Comparison of ENCODE assay signal across 1 cellular context in the genomic region with DNA sequence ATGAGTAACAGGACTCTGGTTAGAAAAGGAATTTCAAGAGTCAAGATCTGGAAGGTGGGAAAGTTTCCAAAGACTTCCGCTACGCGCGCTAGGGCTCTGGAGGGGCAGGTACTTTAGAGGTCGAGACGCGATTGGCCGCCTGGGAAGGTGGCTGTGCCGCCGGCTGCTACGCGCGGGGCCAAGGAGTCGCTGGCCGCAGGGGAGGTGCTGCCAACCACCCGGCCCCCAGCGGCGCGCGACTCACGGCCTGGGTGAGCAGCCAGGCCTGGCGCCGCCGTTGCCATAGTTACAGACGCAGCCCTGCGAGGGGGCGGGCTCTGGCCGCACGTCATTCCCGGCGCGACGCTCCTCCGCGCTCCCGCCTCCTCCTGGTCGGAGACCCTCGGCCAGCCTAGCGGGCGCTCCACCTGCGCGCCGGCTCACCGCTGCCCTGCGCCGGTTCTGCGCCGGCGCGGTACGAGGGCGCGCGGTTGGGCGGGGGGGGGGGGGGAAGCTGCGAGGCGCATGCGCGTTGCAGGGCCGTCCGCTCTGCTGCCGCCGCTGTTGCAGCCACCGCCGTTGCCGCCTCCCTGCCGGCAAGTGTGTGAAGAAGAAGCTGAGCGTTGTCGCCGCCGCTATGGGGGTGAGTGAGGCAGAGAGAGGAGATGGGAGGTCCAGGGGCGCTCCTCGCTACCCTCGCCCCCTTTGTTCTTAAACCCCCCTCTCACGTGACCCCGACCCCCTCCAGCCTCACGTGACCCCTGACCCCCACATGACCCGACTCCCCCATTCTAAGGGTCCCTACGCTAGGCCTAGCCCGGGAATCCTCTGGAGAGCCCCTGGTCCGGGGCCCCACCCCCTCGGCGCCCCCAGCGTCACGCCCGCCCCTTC.
TF ChIP-seq lines count a peak whose summit lies in the region.

A gene (plus strand): TSS at position 522 of the 870 bp plus-strand sequence. CDS start 95 bp downstream, at position 617.

TF ChIP-seq in K562, 482 proteins besides CTCF, POLR2A, EP300 and RAD21 (continued from another document and continues in another):
- TF ChIP-seq, protein P1, sequence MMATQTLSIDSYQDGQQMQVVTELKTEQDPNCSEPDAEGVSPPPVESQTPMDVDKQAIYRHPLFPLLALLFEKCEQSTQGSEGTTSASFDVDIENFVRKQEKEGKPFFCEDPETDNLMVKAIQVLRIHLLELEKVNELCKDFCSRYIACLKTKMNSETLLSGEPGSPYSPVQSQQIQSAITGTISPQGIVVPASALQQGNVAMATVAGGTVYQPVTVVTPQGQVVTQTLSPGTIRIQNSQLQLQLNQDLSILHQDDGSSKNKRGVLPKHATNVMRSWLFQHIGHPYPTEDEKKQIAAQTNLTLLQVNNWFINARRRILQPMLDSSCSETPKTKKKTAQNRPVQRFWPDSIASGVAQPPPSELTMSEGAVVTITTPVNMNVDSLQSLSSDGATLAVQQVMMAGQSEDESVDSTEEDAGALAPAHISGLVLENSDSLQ (IDR thresholded peaks at IDR 0.05) = no peak
- TF ChIP-seq RFX1 (IDR thresholded peaks at IDR 0.05) (peak; percentile 98), NUFIP1 (IDR thresholded peaks at IDR 0.05; ENCODE audit: partially characterized antibody) (no peak), DDX20 (tag; IDR thresholded peaks at IDR 0.05; ENCODE audit: low read depth) (no peak), NFIX (CRISPR knock-in tag; IDR thresholded peaks at IDR 0.05; ENCODE audit: low read depth) (no peak), ZKSCAN1 (IDR thresholded peaks at IDR 0.05; ENCODE audit: low read depth, low read length) (peak; percentile 74; the same call in 1 of the 2 replicates), DIDO1 (tag; IDR thresholded peaks at IDR 0.05; ENCODE audit: low read depth) (no peak), ZFPM2 (CRISPR knock-in tag; IDR thresholded peaks at IDR 0.05) (no peak), U2AF2 (optimal IDR thresholded peaks at IDR 0.05; ENCODE audit: low read depth, low read length) (no peak), THRAP3 (IDR thresholded peaks at IDR 0.05; ENCODE audit: borderline replicate concordance) (no peak), ZFP36 (IDR thresholded peaks at IDR 0.05; ENCODE audit: low read depth, low read length, partially characterized antibody) (no peak), MYBL2 (IDR thresholded peaks at IDR 0.05; ENCODE audit: low read depth) (no peak), MYBL2 (CRISPR knock-in tag; IDR thresholded peaks at IDR 0.05; ENCODE audit: borderline replicate concordance) (no peak), COPS2 (conservative IDR thresholded peaks at IDR 0.05) (no peak), ZNF583 (CRISPR knock-in tag; IDR thresholded peaks at IDR 0.05) (no peak), NFIC (IDR thresholded peaks at IDR 0.05) (no peak; the same call in 1 of the 2 replicates), SIN3A (IDR thresholded peaks at IDR 0.05; ENCODE audit: borderline replicate concordance in 2 of 2, control insufficient read depth in 1 of 2, low read depth in 2 of 2, low read length in 2 of 2) (peak; percentile 97 to 98), TEAD4 (IDR thresholded peaks at IDR 0.05; ENCODE audit: low read length) (no peak), TEAD4 (CRISPR knock-in tag; IDR thresholded peaks at IDR 0.05; ENCODE audit: borderline replicate concordance) (no peak), SPI1 (IDR thresholded peaks at IDR 0.05; ENCODE audit: borderline replicate concordance, low read depth, low read length) (0 out of 2 replicates have a peak, but pooled peaks have one; percentile 16), KLF6 (CRISPR knock-in tag; IDR thresholded peaks at IDR 0.05; ENCODE audit: borderline replicate concordance) (no peak), ZNF175 (CRISPR knock-in tag; IDR thresholded peaks at IDR 0.05; ENCODE audit: low read depth) (no peak), PRPF4 (IDR thresholded peaks at IDR 0.05; ENCODE audit: insufficient read depth, low read depth, low read length, poor library complexity, severe bottlenecking) (no peak), TAL1 (IDR thresholded peaks at IDR 0.05) (no peak), TAF1 (IDR thresholded peaks at IDR 0.05; ENCODE audit: control insufficient read depth, extremely low read depth, insufficient read depth, low read length, severe bottlenecking) (no peak), HDGF (IDR thresholded peaks at IDR 0.05) (no peak), IFI16 (CRISPR knock-in tag; IDR thresholded peaks at IDR 0.05) (no peak), RBM15 (IDR thresholded peaks at IDR 0.05; ENCODE audit: insufficient read depth, low read length) (no peak)
- TF ChIP-seq, protein P2, sequence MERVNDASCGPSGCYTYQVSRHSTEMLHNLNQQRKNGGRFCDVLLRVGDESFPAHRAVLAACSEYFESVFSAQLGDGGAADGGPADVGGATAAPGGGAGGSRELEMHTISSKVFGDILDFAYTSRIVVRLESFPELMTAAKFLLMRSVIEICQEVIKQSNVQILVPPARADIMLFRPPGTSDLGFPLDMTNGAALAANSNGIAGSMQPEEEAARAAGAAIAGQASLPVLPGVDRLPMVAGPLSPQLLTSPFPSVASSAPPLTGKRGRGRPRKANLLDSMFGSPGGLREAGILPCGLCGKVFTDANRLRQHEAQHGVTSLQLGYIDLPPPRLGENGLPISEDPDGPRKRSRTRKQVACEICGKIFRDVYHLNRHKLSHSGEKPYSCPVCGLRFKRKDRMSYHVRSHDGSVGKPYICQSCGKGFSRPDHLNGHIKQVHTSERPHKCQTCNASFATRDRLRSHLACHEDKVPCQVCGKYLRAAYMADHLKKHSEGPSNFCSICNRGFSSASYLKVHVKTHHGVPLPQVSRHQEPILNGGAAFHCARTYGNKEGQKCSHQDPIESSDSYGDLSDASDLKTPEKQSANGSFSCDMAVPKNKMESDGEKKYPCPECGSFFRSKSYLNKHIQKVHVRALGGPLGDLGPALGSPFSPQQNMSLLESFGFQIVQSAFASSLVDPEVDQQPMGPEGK (CRISPR knock-in tag; IDR thresholded peaks at IDR 0.05; ENCODE audit: borderline replicate concordance) = no peak
- TF ChIP-seq, protein P3, sequence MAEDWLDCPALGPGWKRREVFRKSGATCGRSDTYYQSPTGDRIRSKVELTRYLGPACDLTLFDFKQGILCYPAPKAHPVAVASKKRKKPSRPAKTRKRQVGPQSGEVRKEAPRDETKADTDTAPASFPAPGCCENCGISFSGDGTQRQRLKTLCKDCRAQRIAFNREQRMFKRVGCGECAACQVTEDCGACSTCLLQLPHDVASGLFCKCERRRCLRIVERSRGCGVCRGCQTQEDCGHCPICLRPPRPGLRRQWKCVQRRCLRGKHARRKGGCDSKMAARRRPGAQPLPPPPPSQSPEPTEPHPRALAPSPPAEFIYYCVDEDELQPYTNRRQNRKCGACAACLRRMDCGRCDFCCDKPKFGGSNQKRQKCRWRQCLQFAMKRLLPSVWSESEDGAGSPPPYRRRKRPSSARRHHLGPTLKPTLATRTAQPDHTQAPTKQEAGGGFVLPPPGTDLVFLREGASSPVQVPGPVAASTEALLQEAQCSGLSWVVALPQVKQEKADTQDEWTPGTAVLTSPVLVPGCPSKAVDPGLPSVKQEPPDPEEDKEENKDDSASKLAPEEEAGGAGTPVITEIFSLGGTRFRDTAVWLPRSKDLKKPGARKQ (CRISPR knock-in tag; IDR thresholded peaks at IDR 0.05) = no peak
- TF ChIP-seq, protein P4, sequence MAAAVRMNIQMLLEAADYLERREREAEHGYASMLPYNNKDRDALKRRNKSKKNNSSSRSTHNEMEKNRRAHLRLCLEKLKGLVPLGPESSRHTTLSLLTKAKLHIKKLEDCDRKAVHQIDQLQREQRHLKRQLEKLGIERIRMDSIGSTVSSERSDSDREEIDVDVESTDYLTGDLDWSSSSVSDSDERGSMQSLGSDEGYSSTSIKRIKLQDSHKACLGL (CRISPR knock-in tag; IDR thresholded peaks at IDR 0.05; ENCODE audit: borderline replicate concordance, poor library complexity, severe bottlenecking) = no peak
- TF ChIP-seq, protein P5, sequence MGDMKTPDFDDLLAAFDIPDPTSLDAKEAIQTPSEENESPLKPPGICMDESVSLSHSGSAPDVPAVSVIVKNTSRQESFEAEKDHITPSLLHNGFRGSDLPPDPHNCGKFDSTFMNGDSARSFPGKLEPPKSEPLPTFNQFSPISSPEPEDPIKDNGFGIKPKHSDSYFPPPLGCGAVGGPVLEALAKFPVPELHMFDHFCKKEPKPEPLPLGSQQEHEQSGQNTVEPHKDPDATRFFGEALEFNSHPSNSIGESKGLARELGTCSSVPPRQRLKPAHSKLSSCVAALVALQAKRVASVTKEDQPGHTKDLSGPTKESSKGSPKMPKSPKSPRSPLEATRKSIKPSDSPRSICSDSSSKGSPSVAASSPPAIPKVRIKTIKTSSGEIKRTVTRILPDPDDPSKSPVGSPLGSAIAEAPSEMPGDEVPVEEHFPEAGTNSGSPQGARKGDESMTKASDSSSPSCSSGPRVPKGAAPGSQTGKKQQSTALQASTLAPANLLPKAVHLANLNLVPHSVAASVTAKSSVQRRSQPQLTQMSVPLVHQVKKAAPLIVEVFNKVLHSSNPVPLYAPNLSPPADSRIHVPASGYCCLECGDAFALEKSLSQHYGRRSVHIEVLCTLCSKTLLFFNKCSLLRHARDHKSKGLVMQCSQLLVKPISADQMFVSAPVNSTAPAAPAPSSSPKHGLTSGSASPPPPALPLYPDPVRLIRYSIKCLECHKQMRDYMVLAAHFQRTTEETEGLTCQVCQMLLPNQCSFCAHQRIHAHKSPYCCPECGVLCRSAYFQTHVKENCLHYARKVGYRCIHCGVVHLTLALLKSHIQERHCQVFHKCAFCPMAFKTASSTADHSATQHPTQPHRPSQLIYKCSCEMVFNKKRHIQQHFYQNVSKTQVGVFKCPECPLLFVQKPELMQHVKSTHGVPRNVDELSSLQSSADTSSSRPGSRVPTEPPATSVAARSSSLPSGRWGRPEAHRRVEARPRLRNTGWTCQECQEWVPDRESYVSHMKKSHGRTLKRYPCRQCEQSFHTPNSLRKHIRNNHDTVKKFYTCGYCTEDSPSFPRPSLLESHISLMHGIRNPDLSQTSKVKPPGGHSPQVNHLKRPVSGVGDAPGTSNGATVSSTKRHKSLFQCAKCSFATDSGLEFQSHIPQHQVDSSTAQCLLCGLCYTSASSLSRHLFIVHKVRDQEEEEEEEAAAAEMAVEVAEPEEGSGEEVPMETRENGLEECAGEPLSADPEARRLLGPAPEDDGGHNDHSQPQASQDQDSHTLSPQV (IDR thresholded peaks at IDR 0.05) = no peak
- TF ChIP-seq, protein P6, sequence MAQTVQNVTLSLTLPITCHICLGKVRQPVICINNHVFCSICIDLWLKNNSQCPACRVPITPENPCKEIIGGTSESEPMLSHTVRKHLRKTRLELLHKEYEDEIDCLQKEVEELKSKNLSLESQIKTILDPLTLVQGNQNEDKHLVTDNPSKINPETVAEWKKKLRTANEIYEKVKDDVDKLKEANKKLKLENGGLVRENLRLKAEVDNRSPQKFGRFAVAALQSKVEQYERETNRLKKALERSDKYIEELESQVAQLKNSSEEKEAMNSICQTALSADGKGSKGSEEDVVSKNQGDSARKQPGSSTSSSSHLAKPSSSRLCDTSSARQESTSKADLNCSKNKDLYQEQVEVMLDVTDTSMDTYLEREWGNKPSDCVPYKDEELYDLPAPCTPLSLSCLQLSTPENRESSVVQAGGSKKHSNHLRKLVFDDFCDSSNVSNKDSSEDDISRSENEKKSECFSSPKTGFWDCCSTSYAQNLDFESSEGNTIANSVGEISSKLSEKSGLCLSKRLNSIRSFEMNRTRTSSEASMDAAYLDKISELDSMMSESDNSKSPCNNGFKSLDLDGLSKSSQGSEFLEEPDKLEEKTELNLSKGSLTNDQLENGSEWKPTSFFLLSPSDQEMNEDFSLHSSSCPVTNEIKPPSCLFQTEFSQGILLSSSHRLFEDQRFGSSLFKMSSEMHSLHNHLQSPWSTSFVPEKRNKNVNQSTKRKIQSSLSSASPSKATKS (CRISPR knock-in tag; IDR thresholded peaks at IDR 0.05) = no peak
- TF ChIP-seq, protein P7, sequence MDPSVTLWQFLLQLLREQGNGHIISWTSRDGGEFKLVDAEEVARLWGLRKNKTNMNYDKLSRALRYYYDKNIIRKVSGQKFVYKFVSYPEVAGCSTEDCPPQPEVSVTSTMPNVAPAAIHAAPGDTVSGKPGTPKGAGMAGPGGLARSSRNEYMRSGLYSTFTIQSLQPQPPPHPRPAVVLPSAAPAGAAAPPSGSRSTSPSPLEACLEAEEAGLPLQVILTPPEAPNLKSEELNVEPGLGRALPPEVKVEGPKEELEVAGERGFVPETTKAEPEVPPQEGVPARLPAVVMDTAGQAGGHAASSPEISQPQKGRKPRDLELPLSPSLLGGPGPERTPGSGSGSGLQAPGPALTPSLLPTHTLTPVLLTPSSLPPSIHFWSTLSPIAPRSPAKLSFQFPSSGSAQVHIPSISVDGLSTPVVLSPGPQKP (CRISPR knock-in tag; IDR thresholded peaks at IDR 0.05) = no peak
- TF ChIP-seq, protein P8, sequence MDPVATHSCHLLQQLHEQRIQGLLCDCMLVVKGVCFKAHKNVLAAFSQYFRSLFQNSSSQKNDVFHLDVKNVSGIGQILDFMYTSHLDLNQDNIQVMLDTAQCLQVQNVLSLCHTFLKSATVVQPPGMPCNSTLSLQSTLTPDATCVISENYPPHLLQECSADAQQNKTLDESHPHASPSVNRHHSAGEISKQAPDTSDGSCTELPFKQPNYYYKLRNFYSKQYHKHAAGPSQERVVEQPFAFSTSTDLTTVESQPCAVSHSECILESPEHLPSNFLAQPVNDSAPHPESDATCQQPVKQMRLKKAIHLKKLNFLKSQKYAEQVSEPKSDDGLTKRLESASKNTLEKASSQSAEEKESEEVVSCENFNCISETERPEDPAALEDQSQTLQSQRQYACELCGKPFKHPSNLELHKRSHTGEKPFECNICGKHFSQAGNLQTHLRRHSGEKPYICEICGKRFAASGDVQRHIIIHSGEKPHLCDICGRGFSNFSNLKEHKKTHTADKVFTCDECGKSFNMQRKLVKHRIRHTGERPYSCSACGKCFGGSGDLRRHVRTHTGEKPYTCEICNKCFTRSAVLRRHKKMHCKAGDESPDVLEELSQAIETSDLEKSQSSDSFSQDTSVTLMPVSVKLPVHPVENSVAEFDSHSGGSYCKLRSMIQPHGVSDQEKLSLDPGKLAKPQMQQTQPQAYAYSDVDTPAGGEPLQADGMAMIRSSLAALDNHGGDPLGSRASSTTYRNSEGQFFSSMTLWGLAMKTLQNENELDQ (CRISPR knock-in tag; IDR thresholded peaks at IDR 0.05; ENCODE audit: borderline replicate concordance) = 0 out of 2 replicates have a peak, but pooled peaks have one; percentile 59
- TF ChIP-seq, protein P9, sequence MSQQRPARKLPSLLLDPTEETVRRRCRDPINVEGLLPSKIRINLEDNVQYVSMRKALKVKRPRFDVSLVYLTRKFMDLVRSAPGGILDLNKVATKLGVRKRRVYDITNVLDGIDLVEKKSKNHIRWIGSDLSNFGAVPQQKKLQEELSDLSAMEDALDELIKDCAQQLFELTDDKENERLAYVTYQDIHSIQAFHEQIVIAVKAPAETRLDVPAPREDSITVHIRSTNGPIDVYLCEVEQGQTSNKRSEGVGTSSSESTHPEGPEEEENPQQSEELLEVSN (IDR thresholded peaks at IDR 0.05; ENCODE audit: borderline replicate concordance in 1 of 2, extremely low read depth in 1 of 2, insufficient read depth in 1 of 2, insufficient read length in 1 of 2, low read depth in 1 of 2, low read length in 1 of 2, poor library complexity in 1 of 2, severe bottlenecking in 1 of 2) = peak; percentile 43 to 78
- TF ChIP-seq, protein P10, sequence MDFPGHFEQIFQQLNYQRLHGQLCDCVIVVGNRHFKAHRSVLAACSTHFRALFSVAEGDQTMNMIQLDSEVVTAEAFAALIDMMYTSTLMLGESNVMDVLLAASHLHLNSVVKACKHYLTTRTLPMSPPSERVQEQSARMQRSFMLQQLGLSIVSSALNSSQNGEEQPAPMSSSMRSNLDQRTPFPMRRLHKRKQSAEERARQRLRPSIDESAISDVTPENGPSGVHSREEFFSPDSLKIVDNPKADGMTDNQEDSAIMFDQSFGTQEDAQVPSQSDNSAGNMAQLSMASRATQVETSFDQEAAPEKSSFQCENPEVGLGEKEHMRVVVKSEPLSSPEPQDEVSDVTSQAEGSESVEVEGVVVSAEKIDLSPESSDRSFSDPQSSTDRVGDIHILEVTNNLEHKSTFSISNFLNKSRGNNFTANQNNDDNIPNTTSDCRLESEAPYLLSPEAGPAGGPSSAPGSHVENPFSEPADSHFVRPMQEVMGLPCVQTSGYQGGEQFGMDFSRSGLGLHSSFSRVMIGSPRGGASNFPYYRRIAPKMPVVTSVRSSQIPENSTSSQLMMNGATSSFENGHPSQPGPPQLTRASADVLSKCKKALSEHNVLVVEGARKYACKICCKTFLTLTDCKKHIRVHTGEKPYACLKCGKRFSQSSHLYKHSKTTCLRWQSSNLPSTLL (IDR thresholded peaks at IDR 0.05) = no peak
